Comparison of ENCODE assay signal across 27 cellular contexts in the genomic region with DNA sequence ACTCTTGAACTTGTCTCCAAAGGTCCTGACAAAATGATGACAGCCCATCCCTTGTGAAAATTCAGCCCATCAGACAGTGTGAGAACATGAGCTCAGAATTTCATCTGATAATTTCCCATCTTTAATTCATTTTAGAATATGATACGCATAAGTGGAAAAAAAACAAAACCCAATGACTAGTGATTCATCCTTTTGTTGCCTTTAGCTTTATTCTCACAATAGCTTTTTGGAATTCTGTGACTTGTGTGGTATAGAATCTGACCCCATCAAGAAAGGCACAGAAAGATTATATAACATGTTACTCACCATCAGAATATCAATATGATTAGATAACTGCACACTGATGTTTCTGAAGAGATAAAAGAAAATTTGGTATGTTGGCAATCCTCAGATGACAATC. TPM values are rescaled to one million over a fixed set of nuclear protein-coding genes. Genes with fewer than 3 reads are reported as not detected.
"Had no signal": no experiment of that assay in that cellular context is flagged by ENCODE, and none has a peak within 500 bp of the region (broad histone marks: within the 10 kb centered on the region; RNA-seq: fewer than 3 reads in every experiment).

No MANE protein-coding gene starts in this region.

- H3K4me1 Mint-ChIP-seq: mesothelial cell of epicardium had no signal

- H3K4me3 Mint-ChIP-seq: activated B cell treated with CpG ODN at 0.5 μM for 24 hours; activated CD4-positive, alpha-beta T cell treated with anti-CD3 and anti-CD28 coated beads for 36 hours; activated naive CD8-positive, alpha-beta T cell; activated T-cell treated with anti-CD3 and anti-CD28 coated beads, Interleukin-2, amount 50 U/mL, for 4 hours; endodermal cell; immature natural killer cell; mesothelial cell of epicardium; natural killer cell; T-helper 1 cell treated with Interleukin-12 subunit alpha and Interleukin-12 subunit beta and Interleukin-4 antibody, amounts not matched to agents 30 μg/mL and 1 μg/mL, for 36 hours had no signal

- H3K9me3 Mint-ChIP-seq: activated B cell treated with CpG ODN at 0.5 μM for 24 hours; activated T-cell treated with anti-CD3 and anti-CD28 coated beads, Interleukin-2, amount 50 U/mL, for 4 hours; activated T-helper 2 cell treated with anti-CD3 and anti-CD28 coated beads, Interferon-gamma antibody, Interleukin-2, Interleukin-4, amounts not matched to agents 10 μg/mL and 5 μg/mL and 100 μg/mL, durations not matched to agents 14 hours and 24 hours and 36 hours; endodermal cell; immature natural killer cell; mesothelial cell of epicardium; natural killer cell; T-helper 1 cell treated with Interleukin-12 subunit alpha and Interleukin-12 subunit beta and Interleukin-4 antibody, amounts not matched to agents 30 μg/mL and 1 μg/mL, for 36 hours had no signal

- H3K27ac Mint-ChIP-seq: activated B cell treated with CpG ODN at 0.5 μM for 24 hours; activated CD4-positive, alpha-beta T cell treated with anti-CD3 and anti-CD28 coated beads for 36 hours; activated naive CD8-positive, alpha-beta T cell; activated T-helper 2 cell treated with anti-CD3 and anti-CD28 coated beads, Interferon-gamma antibody, Interleukin-2, Interleukin-4, amounts not matched to agents 10 μg/mL and 5 μg/mL and 100 μg/mL, durations not matched to agents 14 hours and 24 hours and 36 hours; endodermal cell; immature natural killer cell; mesothelial cell of epicardium; natural killer cell; progenitor cell of endocrine pancreas; T-helper 1 cell treated with Interleukin-12 subunit alpha and Interleukin-12 subunit beta and Interleukin-4 antibody, amounts not matched to agents 30 μg/mL and 1 μg/mL, for 36 hours had no signal

- H3K27me3 ChIP-seq: hepatocyte, thyroid gland had no signal

- H3K4me3 ChIP-seq: coronary artery, hepatocyte, left ventricle myocardium inferior, thyroid gland had no signal

- H3K36me3 ChIP-seq: left ventricle myocardium inferior, thyroid gland had no signal

- H3K27ac ChIP-seq: coronary artery, epithelial cell of prostate, hepatocyte, left ventricle myocardium inferior, thyroid gland had no signal

- ATAC-seq: activated CD4-positive, alpha-beta T cell treated with anti-CD3 and anti-CD28 coated beads for 36 hours; activated T-cell treated with anti-CD3 and anti-CD28 coated beads, Interleukin-2, amount 50 U/mL, for 4 hours; natural killer cell; stimulated activated naive CD8-positive, alpha-beta T cell treated with anti-CD3 and anti-CD28 coated beads, Interleukin-15, Interleukin-2, amounts not matched to agents 100 U/mL and 50 U/mL, for 24 hours had no signal

- H3K9me3 ChIP-seq: left ventricle myocardium inferior, thyroid gland had no signal

- H3K36me3 Mint-ChIP-seq: activated naive CD8-positive, alpha-beta T cell; immature natural killer cell; mesothelial cell of epicardium; natural killer cell had no signal

- H2AFZ ChIP-seq: hepatocyte had no signal

- DNase-seq: activated B cell treated with CpG ODN at 0.5 μM for 24 hours; activated CD4-positive, alpha-beta T cell treated with anti-CD3 and anti-CD28 coated beads for 36 hours; activated CD4-positive, alpha-beta T cell treated with anti-CD3 and anti-CD28 coated beads, Interleukin-2, amount 50 U/mL, for 48 hours; activated CD8-positive, alpha-beta memory T cell treated with anti-CD3 and anti-CD28 coated beads, Interleukin-2, amount 50 U/mL, for 48 hours; activated naive CD4-positive, alpha-beta T cell; activated T-cell treated with anti-CD3 and anti-CD28 coated beads, Interleukin-2, amount 50 U/mL, for 4 hours; cerebellar nuclear complex; endodermal cell; glutamatergic neuron; immature natural killer cell; kidney glomerular epithelial cell; left ventricle myocardium inferior; natural killer cell; retina; stimulated activated CD4-positive, alpha-beta T cell treated with anti-CD3 and anti-CD28 coated beads, Interleukin-4, amount 100 ng/mL, for 4 hours; stimulated activated naive CD8-positive, alpha-beta T cell treated with anti-CD3 and anti-CD28 coated beads, Interleukin-15, Interleukin-2, amounts not matched to agents 100 U/mL and 50 U/mL, for 24 hours; substantia nigra; T1000; thyroid gland had no signal

- H3K4me1 ChIP-seq: left ventricle myocardium inferior, thyroid gland had no signal

- H3K4me2 ChIP-seq: hepatocyte had no signal

RNA-seq across cellular contexts. Expression of gene TICAM2, which starts 39.7 kb away (rescaled TPM):
- total RNA-seq: activated T-helper 2 cell treated with anti-CD3 and anti-CD28 coated beads, Interferon-gamma antibody, Interleukin-2, Interleukin-4, amounts not matched to agents 10 μg/mL and 5 μg/mL and 100 μg/mL, durations not matched to agents 14 hours and 24 hours and 36 hours had no signal
